Comparison of ENCODE assay signal across 8 cellular contexts in the genomic region with DNA sequence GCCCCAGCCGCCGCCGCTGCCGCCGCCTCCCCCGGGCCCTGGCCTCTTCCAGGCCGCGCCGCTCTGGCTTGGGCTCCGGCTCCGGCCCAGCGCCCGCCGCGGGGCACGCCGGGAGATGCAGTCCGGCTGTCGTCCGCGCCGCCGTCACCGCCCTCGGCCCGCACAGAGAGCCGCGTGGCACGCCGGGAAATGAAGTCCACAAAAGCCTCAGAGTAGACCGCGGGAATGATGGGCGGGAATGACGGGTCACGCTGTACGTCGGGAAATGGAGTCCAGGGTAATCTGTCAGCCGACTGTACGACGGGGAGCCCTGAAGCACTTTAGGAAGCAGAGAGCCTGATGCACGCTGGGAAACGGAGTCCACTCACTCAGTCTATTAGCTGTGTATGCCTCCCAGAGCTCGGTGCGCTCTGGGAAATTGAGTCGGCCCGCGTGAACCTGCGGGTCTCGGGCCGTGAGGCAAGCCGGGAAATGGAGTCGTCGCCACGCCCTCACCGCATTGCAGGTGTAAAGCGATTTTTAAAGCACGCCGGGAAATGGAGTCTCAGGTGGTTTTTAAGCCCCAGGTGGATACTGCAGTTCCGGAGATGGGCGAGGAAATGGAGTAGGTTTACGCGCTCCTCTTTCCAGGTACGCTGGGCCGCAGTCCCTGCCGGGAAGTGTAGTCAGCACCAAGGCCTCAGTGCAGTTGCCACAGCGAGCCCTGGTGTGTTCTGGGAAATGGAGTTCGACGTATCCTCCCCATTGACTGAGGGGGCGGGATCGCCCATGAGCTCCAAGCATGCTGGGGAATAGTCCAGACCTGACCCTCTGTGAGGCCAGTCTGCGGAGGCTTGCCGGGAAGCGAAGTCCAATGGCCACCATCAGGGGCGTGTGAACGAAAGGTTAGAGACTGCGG.
DNase-seq lines count a peak whose midpoint lies in the region; ATAC-seq and FAIRE-seq lines count a peak whose summit lies in the region.

A gene (minus strand): TSS at position 91 of the 898 bp plus-strand sequence. CDS start 137 bp downstream, outside the sequence.

- H3K4me3 Mint-ChIP-seq in effector memory CD8-positive, alpha-beta T cell, result peak within 1 kb of the TSS; percentile 81 to 83

- peak within 1 kb of the TSS; percentile 84 to 86 for H3K27ac Mint-ChIP-seq in effector memory CD8-positive, alpha-beta T cell

- H3K36me3 Mint-ChIP-seq in effector memory CD8-positive, alpha-beta T cell (ENCODE audit: insufficient read depth), result peaks cover 60% of the 10 kb centered on the region

- no peaks in the 10 kb centered on the region for H3K9me3 Mint-ChIP-seq in effector memory CD8-positive, alpha-beta T cell

- ATAC-seq in GM21367 (IDR thresholded peaks at IDR 0.05; ENCODE audit: unreplicated experiment), result peak; percentile 48
- peak; percentile 74 for ATAC-seq in effector memory CD8-positive, alpha-beta T cell (replicated peaks)

- peak; percentile 98 for FAIRE-seq in HTR-8/SVneo (lab: Jason Lieb, UNC)

- no peaks in the 10 kb centered on the region for H3K27me3 Mint-ChIP-seq in effector memory CD8-positive, alpha-beta T cell

- DNase-seq in COLO829 (ENCODE audit: low spot score) (peak; percentile 97), HTR-8/SVneo (ENCODE audit: insufficient read length, low spot score) (peak; percentile 97), NOMO-1 treated with dmso at 0.1 percent for 144 hours (lab: John Stamatoyannopoulos, UW; ENCODE audit: unreplicated experiment) (peak; percentile 98), medulla oblongata (ENCODE audit: extremely low spot score) (peak; percentile 100)
- peak; percentile 83 to 91 (median 85) for DNase-seq in activated CD8-positive, alpha-beta memory T cell treated with anti-CD3 and anti-CD28 coated beads for 48 hours (ENCODE audit: low read depth in 2 of 3, low spot score in 2 of 3)
- peak; percentile 94 to 95 (median 95) for DNase-seq in effector memory CD8-positive, alpha-beta T cell
- DNase-seq in stimulated activated CD8-positive, alpha-beta memory T cell treated with anti-CD3 and anti-CD28 coated beads, Interleukin-12 subunit alpha, Interleukin-12 subunit beta, amount 100 ng/mL, for 1 hour (ENCODE audit: low read depth), result peak; percentile 93

- peaks cover 44 to 46% of the 10 kb centered on the region in 2 donors for H3K4me1 Mint-ChIP-seq in effector memory CD8-positive, alpha-beta T cell (ENCODE audit: low read depth in 2 of 2)

Comparison
In these comparisons a context has a peak if more than half of its experiments do, and no peak if none do; other contexts are left out.
1. Peak in every context shown above with its lines: DNase-seq and ATAC-seq.